15 cellular contexts compared by ENCODE assay signal in the genomic region with DNA sequence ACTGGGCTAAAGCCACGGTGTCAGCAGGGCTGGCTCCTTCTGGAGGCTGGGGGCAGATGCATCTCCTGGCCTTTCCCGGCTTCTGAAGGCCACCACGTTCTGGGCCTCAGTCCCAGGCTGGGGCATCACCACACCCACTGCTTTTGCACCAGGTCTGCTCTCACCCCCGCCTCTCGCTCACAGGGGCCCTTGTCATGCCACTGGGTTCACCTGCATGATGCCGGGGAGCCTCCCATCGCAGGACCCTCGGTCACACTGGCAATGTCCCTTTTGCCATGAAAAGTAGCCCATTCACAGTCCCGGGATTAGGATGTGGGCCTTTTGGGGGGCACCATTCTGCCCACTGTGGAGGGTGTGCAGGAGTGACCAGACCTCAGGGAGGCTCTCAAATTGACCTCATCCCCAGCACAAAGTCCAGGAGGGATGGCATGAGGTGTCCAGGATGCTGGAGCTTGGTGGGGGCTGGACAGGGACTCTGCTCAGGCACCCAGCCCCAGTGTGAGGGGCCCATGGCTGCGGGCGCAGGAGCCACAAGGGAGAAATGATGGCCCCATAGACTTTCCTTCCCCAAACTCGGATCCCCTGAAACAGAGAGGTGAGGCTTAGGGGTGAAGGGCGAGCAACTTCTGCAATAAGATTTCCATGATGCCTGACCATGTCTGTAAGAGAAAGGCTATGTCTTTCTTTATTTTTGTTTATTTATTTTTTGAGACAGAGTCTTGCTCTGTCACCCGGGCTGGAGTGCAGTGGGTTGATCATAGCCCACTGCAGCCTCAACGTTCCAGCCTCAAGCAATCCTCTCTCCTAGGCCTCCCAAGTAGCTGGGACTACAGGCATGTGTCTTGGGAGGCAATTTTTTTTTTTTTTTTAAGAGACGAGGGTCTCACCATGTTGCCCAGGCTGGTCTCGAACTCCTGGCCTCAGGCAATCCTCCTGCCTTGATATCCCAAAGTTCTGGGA.
DNase-seq lines count a peak whose midpoint lies in the region; ATAC-seq and TF ChIP-seq lines count a peak whose summit lies in the region.
"Had no signal": no experiment of that assay in that cellular context is flagged by ENCODE, and none has a peak within 500 bp of the region (broad histone marks: within the 10 kb centered on the region; RNA-seq: fewer than 3 reads in every experiment).

No MANE protein-coding gene starts in this region.

- CTCF ChIA-PET in activated CD4-positive, alpha-beta T cell treated with anti-CD3 and anti-CD28 coated beads for 36 hours (lab: Charles Lee) = interaction anchor here (0.6 to 1.0 kb wide), 3 partner anchors 8 to 1871 kb away, joined by 3 read pairs; no protein-coding TSS in a partner anchor

- H3K27me3 ChIP-seq in DND-41 (ENCODE audit: insufficient read depth, low read length, poor library complexity) = no peaks in the 10 kb centered on the region
- no peaks in the 10 kb centered on the region for H3K27me3 ChIP-seq in osteoblast (ENCODE audit: insufficient read depth, low read length)

- no peak overlapping the region for H3K27ac Mint-ChIP-seq in activated CD4-positive, alpha-beta T cell treated with anti-CD3 and anti-CD28 coated beads for 36 hours
- no peak overlapping the region for H3K27ac Mint-ChIP-seq in T-helper 17 cell

- peaks cover 2% of the 10 kb centered on the region for H3K27me3 Mint-ChIP-seq in activated CD4-positive, alpha-beta T cell treated with anti-CD3 and anti-CD28 coated beads for 36 hours
- peaks cover 30% of the 10 kb centered on the region for H3K27me3 Mint-ChIP-seq in T-helper 17 cell

- no peak overlapping the region for H2AFZ ChIP-seq in DND-41 (ENCODE audit: low read depth, low read length)
- H2AFZ ChIP-seq in osteoblast (ENCODE audit: low read length) = no peak overlapping the region

- H3K36me3 Mint-ChIP-seq in activated CD4-positive, alpha-beta T cell treated with anti-CD3 and anti-CD28 coated beads for 36 hours (ENCODE audit: low read depth) = no peaks in the 10 kb centered on the region
- H3K36me3 Mint-ChIP-seq in T-helper 17 cell (ENCODE audit: low read depth) = no peaks in the 10 kb centered on the region
- H3K36me3 Mint-ChIP-seq: CD4-positive, CD25-positive, alpha-beta regulatory T cell had no signal

- no peaks in the 10 kb centered on the region for H3K9me3 Mint-ChIP-seq in activated CD4-positive, alpha-beta T cell treated with anti-CD3 and anti-CD28 coated beads for 36 hours (ENCODE audit: low read depth)

- peak; percentile 11 for DNase-seq in activated CD4-positive, alpha-beta T cell treated with anti-CD3 and anti-CD28 coated beads for 36 hours
- DNase-seq in activated CD4-positive, alpha-beta T cell treated with anti-CD3 and anti-CD28 coated beads, Interleukin-2, amount 50 U/mL, for 4 hours = no peak
- peak; percentile 4 for DNase-seq in DND-41
- no peak for DNase-seq in T-helper 17 cell
- peak; percentile 92 for DNase-seq in osteoblast (ENCODE audit: insufficient read length, low spot score, missing footprints)
- DNase-seq in SKM-1 (lab: John Stamatoyannopoulos, UW; ENCODE audit: unreplicated experiment) = no peak
- DNase-seq in activated T-cell treated with anti-CD3 and anti-CD28 coated beads, Interleukin-2, amount 50 U/mL, for 48 hours = no peak
- DNase-seq in activated CD4-positive, CD25-positive, alpha-beta regulatory T cell treated with anti-CD3 and anti-CD28 coated beads, Interleukin-2, amount 50 U/mL, for 72 hours = no peak
- DNase-seq: activated gamma-delta T cell treated with Interleukin-2 at 50 U/mL for 16 hours, cerebellar nuclear complex, NCI-H1417, NCI-H774 had no signal

- H3K27ac ChIP-seq in DND-41 (ENCODE audit: low read length) = no peak overlapping the region
- no peak overlapping the region for H3K27ac ChIP-seq in osteoblast (ENCODE audit: low read depth, low read length)
- H3K27ac ChIP-seq: pancreas, skin epidermis had no signal

- TF ChIP-seq CTCF in DND-41 (IDR thresholded peaks at IDR 0.05; ENCODE audit: borderline replicate concordance, extremely low read depth, low read length, poor library complexity, severe bottlenecking) (no peak), osteoblast (IDR thresholded peaks at IDR 0.05; ENCODE audit: extremely low read depth, low read depth, low read length) (no peak)

- H3K36me3 ChIP-seq in DND-41 (ENCODE audit: insufficient read depth, low read length) = no peaks in the 10 kb centered on the region
- H3K36me3 ChIP-seq in osteoblast (ENCODE audit: insufficient read depth, low read length) = no peaks in the 10 kb centered on the region
- H3K36me3 ChIP-seq: pancreas had no signal

- H3K79me2 ChIP-seq in DND-41 (ENCODE audit: insufficient read depth, low read length) = no peaks in the 10 kb centered on the region
- H3K79me2 ChIP-seq in osteoblast (ENCODE audit: insufficient read depth, low read length) = no peaks in the 10 kb centered on the region

- H3K4me3 Mint-ChIP-seq in activated CD4-positive, alpha-beta T cell treated with anti-CD3 and anti-CD28 coated beads for 36 hours = no peak overlapping the region
- H3K4me3 Mint-ChIP-seq in T-helper 17 cell = peak overlapping the region; percentile 57
- H3K4me3 Mint-ChIP-seq: CD4-positive, CD25-positive, alpha-beta regulatory T cell had no signal

- no peak overlapping the region for H3K9ac ChIP-seq in DND-41 (ENCODE audit: low read depth, low read length)

- intact Hi-C loops in activated CD4-positive, alpha-beta T cell treated with anti-CD3 and anti-CD28 coated beads for 36 hours (cut with DNase I, micrococcal nuclease) = loop anchor here in 1 of 2 experiments (2.0 kb wide), 1 partner anchor 14 kb away; no protein-coding TSS in a partner anchor

- H3K4me3 ChIP-seq in DND-41 (ENCODE audit: low read depth in 1 of 2, low read length in 2 of 2) (no peak overlapping the region), osteoblast (ENCODE audit: insufficient read depth, low read length) (no peak overlapping the region)
- H3K4me3 ChIP-seq: pancreas, skin epidermis had no signal

- H3K9me3 ChIP-seq in DND-41 (ENCODE audit: insufficient read depth, low read length, severe bottlenecking) (no peaks in the 10 kb centered on the region), T-helper 17 cell (ENCODE audit: control insufficient read depth, low read length, poor library complexity, severe bottlenecking) (no peaks in the 10 kb centered on the region), osteoblast (ENCODE audit: low read depth, low read length) (peaks cover 16% of the 10 kb centered on the region)
- H3K9me3 ChIP-seq: pancreas had no signal

- peaks cover 11% of the 10 kb centered on the region for H3K4me1 ChIP-seq in DND-41 (ENCODE audit: insufficient read depth, low read length)
- H3K4me1 ChIP-seq in osteoblast (ENCODE audit: insufficient read depth, low read length) = no peaks in the 10 kb centered on the region

- H3K4me2 ChIP-seq in DND-41 (ENCODE audit: insufficient read depth, low read length) (no peak overlapping the region), osteoblast (ENCODE audit: insufficient read depth, low read length) (no peak overlapping the region)

- peak; percentile 2 for ATAC-seq in activated CD4-positive, alpha-beta T cell treated with anti-CD3 and anti-CD28 coated beads for 36 hours
- ATAC-seq in DND-41 (ENCODE audit: insufficient read depth, low read depth) (no peak), T-helper 17 cell (no peak)
- ATAC-seq: pancreas had no signal

- POLR2A ChIA-PET in activated CD4-positive, alpha-beta T cell treated with anti-CD3 and anti-CD28 coated beads for 36 hours (lab: Charles Lee) = no interaction called here

- H4K20me1 ChIP-seq in DND-41 (ENCODE audit: insufficient read depth, low read length) = no peaks in the 10 kb centered on the region
- no peaks in the 10 kb centered on the region for H4K20me1 ChIP-seq in osteoblast (ENCODE audit: insufficient read depth, low read length)

- H3K4me1 Mint-ChIP-seq in activated CD4-positive, alpha-beta T cell treated with anti-CD3 and anti-CD28 coated beads for 36 hours = peaks cover 7% of the 10 kb centered on the region
- peaks cover 15% of the 10 kb centered on the region for H3K4me1 Mint-ChIP-seq in T-helper 17 cell

Comparison
In these comparisons a context has a peak if more than half of its experiments do, and no peak if none do; other contexts are left out.
1. DNase-seq: peak in activated CD4-positive, alpha-beta T cell treated with anti-CD3 and anti-CD28 coated beads for 36 hours (single experiment), DND-41 (single experiment) and osteoblast (single experiment); none in activated CD4-positive, alpha-beta T cell treated with anti-CD3 and anti-CD28 coated beads, Interleukin-2, amount 50 U/mL, for 4 hours (0 of 2), T-helper 17 cell (0 of 3), SKM-1 (single experiment), activated T-cell treated with anti-CD3 and anti-CD28 coated beads, Interleukin-2, amount 50 U/mL, for 48 hours (0 of 2) and activated CD4-positive, CD25-positive, alpha-beta regulatory T cell treated with anti-CD3 and anti-CD28 coated beads, Interleukin-2, amount 50 U/mL, for 72 hours (single experiment).